In the genomic region with DNA sequence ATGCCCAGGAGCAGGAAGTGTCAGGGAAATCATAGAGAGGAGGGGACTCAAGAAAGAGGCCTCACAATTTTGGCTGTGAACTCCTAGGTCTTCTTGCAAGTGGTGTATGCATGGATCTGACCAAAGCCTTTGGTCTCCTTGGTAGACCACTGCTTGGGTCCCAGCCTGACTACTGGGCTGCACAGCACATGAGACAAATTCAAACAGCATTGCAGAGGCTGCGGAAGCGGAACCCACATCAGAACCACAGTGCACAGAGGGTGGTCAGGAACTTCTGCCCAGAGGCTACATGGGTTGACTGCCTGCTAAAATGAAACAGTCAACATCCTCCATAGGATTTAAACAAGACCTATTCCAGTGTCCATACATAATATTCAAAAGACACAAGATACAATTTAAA, we compare ENCODE assay signal across 17 cellular contexts. TPM values are rescaled to one million over a fixed set of nuclear protein-coding genes. Genes with fewer than 3 reads are reported as not detected.
DNase-seq lines count a peak whose midpoint lies in the region; ATAC-seq and TF ChIP-seq lines count a peak whose summit lies in the region.
"Had no signal": no experiment of that assay in that cellular context is flagged by ENCODE, and none has a peak within 500 bp of the region (broad histone marks: within the 10 kb centered on the region; RNA-seq: fewer than 3 reads in every experiment).

No MANE protein-coding gene starts in this region.

- H4K20me1 ChIP-seq in BLaER1: no peaks in the 10 kb centered on the region

- no peak for ATAC-seq in activated CD4-positive, alpha-beta T cell treated with anti-CD3 and anti-CD28 coated beads for 36 hours
- no peak for ATAC-seq in GM18511 (IDR thresholded peaks at IDR 0.05; ENCODE audit: unreplicated experiment)
- ATAC-seq: GM12878, HepG2 had no signal

- no peaks in the 10 kb centered on the region for H3K36me3 ChIP-seq in BLaER1
- no peaks in the 10 kb centered on the region for H3K36me3 ChIP-seq in Caco-2 (ENCODE audit: control insufficient read depth, insufficient read depth, low read length)
- H3K36me3 ChIP-seq: HAP-1 had no signal

- H3K27ac ChIP-seq in BLaER1: no peak overlapping the region

- intact Hi-C loops in activated CD4-positive, alpha-beta T cell treated with anti-CD3 and anti-CD28 coated beads for 36 hours (cut with DNase I, micrococcal nuclease): no loop called here
- intact Hi-C loops in Caco-2 (cut with micrococcal nuclease; ENCODE audit: unreplicated experiment): no loop called here

- H3K27me3 ChIP-seq in BLaER1 (no peaks in the 10 kb centered on the region), Caco-2 (replicated peaks; ENCODE audit: control insufficient read depth, insufficient read depth, low read length) (no peaks in the 10 kb centered on the region)

- peak overlapping the region; percentile 14 for H3K27ac Mint-ChIP-seq in activated CD4-positive, alpha-beta T cell treated with anti-CD3 and anti-CD28 coated beads, Interleukin-2, amount 10 ng/mL, durations not matched to agents 7 days and 5 days
- H3K27ac Mint-ChIP-seq in activated CD4-positive, alpha-beta T cell treated with anti-CD3 and anti-CD28 coated beads for 36 hours: no peak overlapping the region
- H3K27ac Mint-ChIP-seq in immature natural killer cell: peak overlapping the region in 5 of 6 donors; percentile 42 to 76 (median 66)
- no peak overlapping the region for H3K27ac Mint-ChIP-seq in Caco-2 (ENCODE audit: unreplicated experiment)
- H3K27ac Mint-ChIP-seq: IgD-negative memory B cell had no signal

- H3K4me3 Mint-ChIP-seq in activated CD4-positive, alpha-beta T cell treated with anti-CD3 and anti-CD28 coated beads, Interleukin-2, amount 10 ng/mL, durations not matched to agents 7 days and 5 days: no peak overlapping the region
- H3K4me3 Mint-ChIP-seq in activated CD4-positive, alpha-beta T cell treated with anti-CD3 and anti-CD28 coated beads for 36 hours: no peak overlapping the region
- H3K4me3 Mint-ChIP-seq in immature natural killer cell: peak overlapping the region in 4 of 5 donors; percentile 9 to 46 (median 38)
- H3K4me3 Mint-ChIP-seq in Caco-2 (ENCODE audit: unreplicated experiment): no peak overlapping the region
- H3K4me3 Mint-ChIP-seq: CD4-positive, CD25-positive, alpha-beta regulatory T cell had no signal

- TF ChIP-seq CTCF in Caco-2 (IDR thresholded peaks at IDR 0.05; ENCODE audit: insufficient read depth in 1 of 2, low read depth in 1 of 2, low read length in 1 of 2, severe bottlenecking in 1 of 2, unreplicated experiment in 1 of 2): no peak

- DNase-seq in activated CD4-positive, alpha-beta T cell treated with anti-CD3 and anti-CD28 coated beads, Interleukin-2, amount 10 ng/mL, durations not matched to agents 7 days and 5 days: no peak
- no peak for DNase-seq in activated CD4-positive, alpha-beta T cell treated with anti-CD3 and anti-CD28 coated beads for 36 hours
- DNase-seq in ELF-1 (ENCODE audit: low read depth, low spot score) (peak; percentile 21), immature natural killer cell (peak; percentile 1 to 13 (median 11)), NCI-H748 treated with DMSO at 0.1 percent for 48 hours (lab: John Stamatoyannopoulos, UW) (no peak), Caco-2 (no peak)
- DNase-seq: 8988T; C1 segment of cervical spinal cord; Calu3; CD4-positive, CD25-positive, alpha-beta regulatory T cell; DMS79 treated with DMSO at 0.1 percent for 48 hours had no signal

- H3K9me3 ChIP-seq in BLaER1 (no peaks in the 10 kb centered on the region), Caco-2 (no peaks in the 10 kb centered on the region)
- H3K9me3 ChIP-seq: HAP-1 had no signal

- POLR2A ChIA-PET in activated CD4-positive, alpha-beta T cell treated with anti-CD3 and anti-CD28 coated beads, Interleukin-2, amount 10 ng/mL, durations not matched to agents 7 days and 5 days (lab: Charles Lee): no interaction called here
- POLR2A ChIA-PET in activated CD4-positive, alpha-beta T cell treated with anti-CD3 and anti-CD28 coated beads for 36 hours (lab: Charles Lee): no interaction called here
- POLR2A ChIA-PET in Caco-2 (lab: Charles Lee): no interaction called here

- H3K4me3 ChIP-seq in BLaER1 (no peak overlapping the region), Caco-2 (ENCODE audit: low read depth, low read length) (no peak overlapping the region)
- H3K4me3 ChIP-seq: GM12878, HAP-1 had no signal

- no peak overlapping the region for H3K9ac ChIP-seq in BLaER1

- BruUV-seq in Caco-2 (replicated peaks; lab: Mats Ljungman, UMichigan): no TSS peak

- peaks cover 1% of the 10 kb centered on the region for H3K4me1 Mint-ChIP-seq in activated CD4-positive, alpha-beta T cell treated with anti-CD3 and anti-CD28 coated beads, Interleukin-2, amount 10 ng/mL, durations not matched to agents 7 days and 5 days
- H3K4me1 Mint-ChIP-seq in activated CD4-positive, alpha-beta T cell treated with anti-CD3 and anti-CD28 coated beads for 36 hours: no peaks in the 10 kb centered on the region
- H3K4me1 Mint-ChIP-seq in immature natural killer cell (peaks cover 16 to 20% of the 10 kb centered on the region in 2 donors), Caco-2 (ENCODE audit: low read depth, unreplicated experiment) (no peaks in the 10 kb centered on the region)
- H3K4me1 Mint-ChIP-seq: CD4-positive, CD25-positive, alpha-beta regulatory T cell; IgD-negative memory B cell had no signal

- H3K9me3 Mint-ChIP-seq in activated CD4-positive, alpha-beta T cell treated with anti-CD3 and anti-CD28 coated beads, Interleukin-2, amount 10 ng/mL, durations not matched to agents 7 days and 5 days: no peaks in the 10 kb centered on the region
- no peaks in the 10 kb centered on the region for H3K9me3 Mint-ChIP-seq in activated CD4-positive, alpha-beta T cell treated with anti-CD3 and anti-CD28 coated beads for 36 hours (ENCODE audit: low read depth)
- H3K9me3 Mint-ChIP-seq in immature natural killer cell: no peaks in the 10 kb centered on the region
- H3K9me3 Mint-ChIP-seq in Caco-2 (ENCODE audit: unreplicated experiment): no peaks in the 10 kb centered on the region
- H3K9me3 Mint-ChIP-seq: CD4-positive, CD25-positive, alpha-beta regulatory T cell; IgD-negative memory B cell had no signal

- peak overlapping the region; percentile 37 for H3K4me2 ChIP-seq in BLaER1

- H3K27me3 Mint-ChIP-seq in activated CD4-positive, alpha-beta T cell treated with anti-CD3 and anti-CD28 coated beads, Interleukin-2, amount 10 ng/mL, durations not matched to agents 7 days and 5 days: no peaks in the 10 kb centered on the region
- H3K27me3 Mint-ChIP-seq in activated CD4-positive, alpha-beta T cell treated with anti-CD3 and anti-CD28 coated beads for 36 hours: no peaks in the 10 kb centered on the region
- H3K27me3 Mint-ChIP-seq in immature natural killer cell (ENCODE audit: low read depth in 3 of 3) (peaks cover 0 to 2% (median 0%) of the 10 kb centered on the region in 3 donors), Caco-2 (ENCODE audit: insufficient read depth, unreplicated experiment) (no peaks in the 10 kb centered on the region)
- H3K27me3 Mint-ChIP-seq: CD4-positive, CD25-positive, alpha-beta regulatory T cell; IgD-negative memory B cell had no signal

- CTCF ChIA-PET in activated CD4-positive, alpha-beta T cell treated with anti-CD3 and anti-CD28 coated beads, Interleukin-2, amount 10 ng/mL, durations not matched to agents 7 days and 5 days (lab: Charles Lee): no interaction called here
- CTCF ChIA-PET in activated CD4-positive, alpha-beta T cell treated with anti-CD3 and anti-CD28 coated beads for 36 hours (lab: Charles Lee): no interaction called here
- CTCF ChIA-PET in Caco-2 (lab: Charles Lee): no interaction called here

- peaks cover 60% of the 10 kb centered on the region for H3K36me3 Mint-ChIP-seq in activated CD4-positive, alpha-beta T cell treated with anti-CD3 and anti-CD28 coated beads, Interleukin-2, amount 10 ng/mL, durations not matched to agents 7 days and 5 days (ENCODE audit: low read depth)
- peaks cover 20% of the 10 kb centered on the region for H3K36me3 Mint-ChIP-seq in activated CD4-positive, alpha-beta T cell treated with anti-CD3 and anti-CD28 coated beads for 36 hours (ENCODE audit: low read depth)
- H3K36me3 Mint-ChIP-seq in immature natural killer cell (peaks cover 24 to 68% (median 39%) of the 10 kb centered on the region in 3 donors), Caco-2 (ENCODE audit: insufficient read depth, unreplicated experiment) (no peaks in the 10 kb centered on the region)

- H3K4me1 ChIP-seq in BLaER1 (peaks cover 8% of the 10 kb centered on the region), Caco-2 (no peaks in the 10 kb centered on the region)
- H3K4me1 ChIP-seq: HAP-1 had no signal

RNA-seq across cellular contexts. Expression of a gene that starts 39.4 kb away (rescaled TPM):
- 10 to 100 TPM; 23.4 to 23.8 TPM for total RNA-seq in activated CD4-positive, alpha-beta T cell treated with anti-CD3 and anti-CD28 coated beads, Interleukin-2, amount 10 ng/mL, durations not matched to agents 7 days and 5 days
- 10 to 100 TPM; 19.5 to 22.7 TPM for total RNA-seq in activated CD4-positive, alpha-beta T cell treated with anti-CD3 and anti-CD28 coated beads for 36 hours
- polyA plus RNA-seq in immature natural killer cell: 10 to 100 TPM; 20.4 to 32.7 (median 20.5) TPM
- 0.79 and 1.2 TPM in 2 replicates for total RNA-seq in Caco-2 (2022)

Comparison
In these comparisons a context has a peak if more than half of its experiments do, and no peak if none do; other contexts are left out.
1. H3K27ac Mint-ChIP-seq: peak in activated CD4-positive, alpha-beta T cell treated with anti-CD3 and anti-CD28 coated beads, Interleukin-2, amount 10 ng/mL, durations not matched to agents 7 days and 5 days (single experiment) and immature natural killer cell (5 of 6); none in activated CD4-positive, alpha-beta T cell treated with anti-CD3 and anti-CD28 coated beads for 36 hours (single experiment) and Caco-2 (single experiment).
2. DNase-seq: peak in ELF-1 (single experiment) and immature natural killer cell (3 of 3); none in activated CD4-positive, alpha-beta T cell treated with anti-CD3 and anti-CD28 coated beads, Interleukin-2, amount 10 ng/mL, durations not matched to agents 7 days and 5 days (single experiment), activated CD4-positive, alpha-beta T cell treated with anti-CD3 and anti-CD28 coated beads for 36 hours (single experiment), NCI-H748 treated with DMSO at 0.1 percent for 48 hours (single experiment) and Caco-2 (0 of 2).
3. H3K4me3 Mint-ChIP-seq: peak in immature natural killer cell (4 of 5); none in activated CD4-positive, alpha-beta T cell treated with anti-CD3 and anti-CD28 coated beads, Interleukin-2, amount 10 ng/mL, durations not matched to agents 7 days and 5 days (single experiment), activated CD4-positive, alpha-beta T cell treated with anti-CD3 and anti-CD28 coated beads for 36 hours (single experiment) and Caco-2 (single experiment).